Comparison of ENCODE assay signal across 9 cellular contexts in the genomic region with DNA sequence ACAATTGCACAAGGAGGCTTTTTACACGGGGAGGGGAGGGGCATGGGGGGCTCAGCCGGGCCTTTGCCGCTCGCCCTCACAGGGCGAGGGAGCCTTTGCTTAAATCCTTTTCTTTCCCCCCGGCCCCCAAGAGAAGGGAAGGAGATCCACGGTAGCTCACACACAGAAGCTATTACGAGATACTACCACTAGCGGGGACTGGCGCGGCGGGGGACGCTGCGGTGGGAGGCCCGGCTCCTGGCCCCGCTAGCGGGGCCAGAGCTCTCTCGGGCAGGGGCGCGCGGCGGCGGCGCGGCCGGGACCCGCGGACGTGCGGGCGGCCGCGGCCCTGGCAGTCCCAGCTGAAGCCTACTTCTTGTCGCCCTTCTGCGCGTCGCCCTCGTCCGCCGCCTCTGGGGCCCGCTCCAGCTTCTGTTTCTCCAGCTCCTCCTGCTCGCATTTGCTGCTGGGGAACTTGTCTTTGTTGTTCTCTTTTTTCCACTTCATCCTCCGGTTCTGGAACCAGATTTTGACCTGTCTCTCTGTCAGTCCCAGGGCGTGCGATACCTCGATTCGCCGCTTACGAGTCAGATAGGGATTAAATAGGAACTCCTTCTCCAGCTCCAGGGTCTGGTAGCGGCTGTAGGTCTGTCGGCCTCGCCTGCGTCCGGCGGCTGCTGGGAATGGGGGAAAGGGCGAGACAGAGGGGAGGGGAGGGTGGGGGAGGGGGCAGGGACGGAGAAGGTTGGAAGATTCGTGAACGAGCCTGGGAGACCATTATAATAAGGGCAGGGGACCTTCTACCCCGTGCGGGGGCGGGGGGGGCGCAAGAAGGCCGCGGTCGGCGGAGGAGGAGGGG. TPM values are rescaled to one million over a fixed set of nuclear protein-coding genes. Genes with fewer than 3 reads are reported as not detected.
DNase-seq lines count a peak whose midpoint lies in the region; ATAC-seq and TF ChIP-seq lines count a peak whose summit lies in the region.
"Had no signal": no experiment of that assay in that cellular context is flagged by ENCODE, and none has a peak within 500 bp of the region (broad histone marks: within the 10 kb centered on the region; RNA-seq: fewer than 3 reads in every experiment).

No MANE protein-coding gene starts in this region.

- in situ Hi-C loops in gastrocnemius medialis (cut with MboI; ENCODE audit: low sequenced_read_pairs in 4 of 4), result no loop called here

- H3K9ac ChIP-seq in PC-3 (ENCODE audit: low read length), result no peak overlapping the region
- H3K9ac ChIP-seq: BLaER1 had no signal

- H3K36me3 Mint-ChIP-seq in activated CD8-positive, alpha-beta T cell treated with anti-CD3 and anti-CD28 coated beads, Interleukin-2, amount 10 ng/mL, durations not matched to agents 7 days and 5 days (ENCODE audit: low read depth), result peaks cover 3% of the 10 kb centered on the region

- CTCF ChIA-PET in activated CD8-positive, alpha-beta T cell treated with anti-CD3 and anti-CD28 coated beads, Interleukin-2, amount 10 ng/mL, durations not matched to agents 7 days and 5 days (lab: Charles Lee), result interaction anchor here (0.7 to 1.8 kb wide), 17 partner anchors 8 to 587 kb away, joined by 3 to 14 read pairs (median 5); a partner anchor contains a TSS
- CTCF ChIA-PET in PC-3 (lab: Charles Lee), result no interaction called here

- no peaks in the 10 kb centered on the region for H3F3A ChIP-seq in PC-3 (ENCODE audit: low read length, unreplicated experiment)

- H3K4me3 ChIP-seq in gastrocnemius medialis (peak overlapping the region; percentile 35 to 64 (median 51)), PC-3 (ENCODE audit: low read length) (no peak overlapping the region)
- H3K4me3 ChIP-seq: BLaER1 had no signal

- H3K9me3 Mint-ChIP-seq in activated CD8-positive, alpha-beta T cell treated with anti-CD3 and anti-CD28 coated beads, Interleukin-2, amount 10 ng/mL, durations not matched to agents 7 days and 5 days (ENCODE audit: insufficient read depth), result no peaks in the 10 kb centered on the region

- peaks cover 75% of the 10 kb centered on the region for H3K27me3 Mint-ChIP-seq in activated CD8-positive, alpha-beta T cell treated with anti-CD3 and anti-CD28 coated beads, Interleukin-2, amount 10 ng/mL, durations not matched to agents 7 days and 5 days (ENCODE audit: low read depth)

- peaks cover 49% of the 10 kb centered on the region for H3K4me1 Mint-ChIP-seq in activated CD8-positive, alpha-beta T cell treated with anti-CD3 and anti-CD28 coated beads, Interleukin-2, amount 10 ng/mL, durations not matched to agents 7 days and 5 days (ENCODE audit: low read depth)

- peaks cover 4 to 27% of the 10 kb centered on the region in 2 donors for H3K4me1 ChIP-seq in gastrocnemius medialis
- peaks cover 24% of the 10 kb centered on the region for H3K4me1 ChIP-seq in PC-3 (ENCODE audit: insufficient read depth, low read length)
- H3K4me1 ChIP-seq: BLaER1 had no signal

- DNase-seq in DMS153 (lab: John Stamatoyannopoulos, UW) (peak; percentile 8), DMS153 treated with DMSO at 0.1 percent for 48 hours (lab: John Stamatoyannopoulos, UW; ENCODE audit: unreplicated experiment) (no peak), glomerular visceral epithelial cell (ENCODE audit: extremely low spot score) (peak; percentile 66), gastrocnemius medialis (no peak), PC-3 (no peak), NCI-H2107 treated with DMSO at 0.1 percent for 48 hours (lab: John Stamatoyannopoulos, UW; ENCODE audit: unreplicated experiment) (no peak)
- peak; percentile 63 for DNase-seq in activated CD8-positive, alpha-beta T cell treated with anti-CD3 and anti-CD28 coated beads, Interleukin-2, amount 10 ng/mL, durations not matched to agents 7 days and 5 days

- H2AFZ ChIP-seq in PC-3 (ENCODE audit: low read length), result no peak overlapping the region

- TF ChIP-seq CTCF in LNCAP (IDR thresholded peaks at IDR 0.05) (peak; percentile 22; the same call in 1 of the 2 replicates), gastrocnemius medialis (IDR thresholded peaks at IDR 0.05 in 4 of 5, conservative IDR thresholded peaks at IDR 0.05 in 1 of 5) (peak in 3 of 5 experiments; percentile 13 to 27 (median 22)), PC-3 (conservative IDR thresholded peaks at IDR 0.05; ENCODE audit: low read depth, low read length) (no peak)

- intact Hi-C loops in gastrocnemius medialis (cut with DNase I; ENCODE audit: low total_unique reads), result no loop called here
- intact Hi-C loops in PC-3 (cut with micrococcal nuclease), result no loop called here

- no peaks in the 10 kb centered on the region for H3K9me2 ChIP-seq in PC-3 (replicated peaks; ENCODE audit: low read length)

- H3K27ac Mint-ChIP-seq in activated CD8-positive, alpha-beta T cell treated with anti-CD3 and anti-CD28 coated beads, Interleukin-2, amount 10 ng/mL, durations not matched to agents 7 days and 5 days, result peak overlapping the region; percentile 41

- H3K36me3 ChIP-seq in gastrocnemius medialis, result no peaks in the 10 kb centered on the region
- H3K36me3 ChIP-seq in PC-3 (ENCODE audit: low read depth, low read length), result no peaks in the 10 kb centered on the region
- H3K36me3 ChIP-seq: BLaER1 had no signal

- H3K27me3 ChIP-seq in gastrocnemius medialis (peaks cover 95 to 98% (median 98%) of the 10 kb centered on the region in 3 donors), PC-3 (ENCODE audit: low read length) (peaks cover 60% of the 10 kb centered on the region)

- no peak for TF ChIP-seq POLR2A in gastrocnemius medialis (IDR thresholded peaks at IDR 0.05)

- peak; percentile 66 for ATAC-seq in activated CD8-positive, alpha-beta T cell treated with anti-CD3 and anti-CD28 coated beads, Interleukin-2, amount 10 ng/mL, durations not matched to agents 7 days and 5 days
- peak in 1 of 2 donors; percentile 27 for ATAC-seq in gastrocnemius medialis
- no peak for ATAC-seq in PC-3

- no peaks in the 10 kb centered on the region for H3K9me3 ChIP-seq in gastrocnemius medialis
- H3K9me3 ChIP-seq in PC-3 (ENCODE audit: low read length), result no peaks in the 10 kb centered on the region

- H4K20me1 ChIP-seq in PC-3 (ENCODE audit: low read length), result no peaks in the 10 kb centered on the region

- POLR2A ChIA-PET in activated CD8-positive, alpha-beta T cell treated with anti-CD3 and anti-CD28 coated beads, Interleukin-2, amount 10 ng/mL, durations not matched to agents 7 days and 5 days (lab: Charles Lee), result no interaction called here
- POLR2A ChIA-PET in PC-3 (lab: Charles Lee; ENCODE audit: unreplicated experiment), result interaction anchor here (0.5 kb wide), 1 partner anchor 227 kb away, joined by 3 read pairs; no protein-coding TSS in a partner anchor

- peak overlapping the region in 3 of 4 donors; percentile 65 to 66 (median 65) for H3K27ac ChIP-seq in gastrocnemius medialis
- no peak overlapping the region for H3K27ac ChIP-seq in PC-3 (ENCODE audit: low read length)
- H3K27ac ChIP-seq: BLaER1 had no signal

- no peaks in the 10 kb centered on the region for H3K79me2 ChIP-seq in PC-3 (ENCODE audit: low read length)

- no TSS peak for BruUV-seq in PC-3 (replicated peaks; lab: Mats Ljungman, UMichigan)

- H3K4me3 Mint-ChIP-seq in activated CD8-positive, alpha-beta T cell treated with anti-CD3 and anti-CD28 coated beads, Interleukin-2, amount 10 ng/mL, durations not matched to agents 7 days and 5 days, result peak overlapping the region; percentile 66

- H3K4me2 ChIP-seq in PC-3 (ENCODE audit: low read length), result no peak overlapping the region
- H3K4me2 ChIP-seq: BLaER1 had no signal

RNA-seq across cellular contexts. Expression of a gene that starts 2.0 kb away (rescaled TPM):
- total RNA-seq in activated CD8-positive, alpha-beta T cell treated with anti-CD3 and anti-CD28 coated beads, Interleukin-2, amount 10 ng/mL, durations not matched to agents 7 days and 5 days, result not detected
- total RNA-seq in gastrocnemius medialis, result under 1 TPM in 1 of 4 donors, not detected in 3; 0.27 TPM
- total RNA-seq in PC-3 (2014; rRNA removed), result not detected in 2 replicates

RNA-seq across cellular contexts. Expression of a gene that starts 2.3 kb away (rescaled TPM):
- total RNA-seq in activated CD8-positive, alpha-beta T cell treated with anti-CD3 and anti-CD28 coated beads, Interleukin-2, amount 10 ng/mL, durations not matched to agents 7 days and 5 days, result under 1 TPM; 0.87 to 0.91 TPM
- total RNA-seq in gastrocnemius medialis (1 to 10 TPM in 1 of 4 donors, under 1 TPM in 3; 0.36 to 3.0 (median 0.65) TPM), PC-3 (2014; rRNA removed) (not detected in 2 replicates)

RNA-seq across cellular contexts. Expression of a gene that starts 8.3 kb away (rescaled TPM):
- not detected for total RNA-seq in activated CD8-positive, alpha-beta T cell treated with anti-CD3 and anti-CD28 coated beads, Interleukin-2, amount 10 ng/mL, durations not matched to agents 7 days and 5 days
- total RNA-seq in gastrocnemius medialis (1 to 10 TPM in 2 of 4 donors, under 1 TPM in 2; 0.55 to 3.0 (median 1.3) TPM), PC-3 (2014; rRNA removed) (9.5 and 11.3 TPM in 2 replicates)

RNA-seq across cellular contexts. Expression of a gene that starts 13.1 kb away (rescaled TPM):
- total RNA-seq in activated CD8-positive, alpha-beta T cell treated with anti-CD3 and anti-CD28 coated beads, Interleukin-2, amount 10 ng/mL, durations not matched to agents 7 days and 5 days, result under 1 TPM; 0.37 to 0.65 TPM
- total RNA-seq in gastrocnemius medialis (not detected), PC-3 (2014; rRNA removed) (7.0 and 8.3 TPM in 2 replicates)

RNA-seq across cellular contexts. Expression of a gene that starts 19.5 kb away (rescaled TPM):
- total RNA-seq in activated CD8-positive, alpha-beta T cell treated with anti-CD3 and anti-CD28 coated beads, Interleukin-2, amount 10 ng/mL, durations not matched to agents 7 days and 5 days, result not detected
- not detected for total RNA-seq in gastrocnemius medialis
- total RNA-seq in PC-3 (2014; rRNA removed), result 0.40 and 0.95 TPM in 2 replicates

Comparison
In these comparisons a context has a peak if more than half of its experiments do, and no peak if none do; other contexts are left out.
1. DNase-seq: peak in DMS153 (single experiment), activated CD8-positive, alpha-beta T cell treated with anti-CD3 and anti-CD28 coated beads, Interleukin-2, amount 10 ng/mL, durations not matched to agents 7 days and 5 days (single experiment) and glomerular visceral epithelial cell (single experiment); none in DMS153 treated with DMSO at 0.1 percent for 48 hours (single experiment), gastrocnemius medialis (0 of 2), PC-3 (single experiment) and NCI-H2107 treated with DMSO at 0.1 percent for 48 hours (single experiment).